1 cellular context compared by ENCODE assay signal in the genomic region with DNA sequence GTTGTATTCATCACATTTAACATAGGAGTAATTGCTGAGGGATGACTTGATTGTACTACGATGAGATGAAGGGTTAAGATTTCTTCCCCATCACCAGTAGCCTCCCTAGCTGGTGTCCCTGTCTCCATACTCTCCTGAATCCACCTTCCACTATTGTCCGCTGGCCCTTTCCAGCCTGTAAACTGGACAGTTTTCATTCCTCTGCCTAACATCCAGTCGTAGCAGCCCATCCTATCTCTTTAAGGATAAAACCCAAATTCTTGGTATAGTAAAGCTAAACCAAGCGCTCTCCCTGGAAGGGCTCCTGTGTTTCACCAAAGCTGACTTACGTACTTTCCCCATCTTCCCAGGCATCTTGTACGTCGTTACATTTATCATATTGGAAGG.
TF ChIP-seq lines count a peak whose summit lies in the region.

No MANE protein-coding gene starts in this region.

TF ChIP-seq in K562, 482 proteins besides CTCF, POLR2A, EP300 and RAD21 (continued from another document):
- TF ChIP-seq, protein P1, sequence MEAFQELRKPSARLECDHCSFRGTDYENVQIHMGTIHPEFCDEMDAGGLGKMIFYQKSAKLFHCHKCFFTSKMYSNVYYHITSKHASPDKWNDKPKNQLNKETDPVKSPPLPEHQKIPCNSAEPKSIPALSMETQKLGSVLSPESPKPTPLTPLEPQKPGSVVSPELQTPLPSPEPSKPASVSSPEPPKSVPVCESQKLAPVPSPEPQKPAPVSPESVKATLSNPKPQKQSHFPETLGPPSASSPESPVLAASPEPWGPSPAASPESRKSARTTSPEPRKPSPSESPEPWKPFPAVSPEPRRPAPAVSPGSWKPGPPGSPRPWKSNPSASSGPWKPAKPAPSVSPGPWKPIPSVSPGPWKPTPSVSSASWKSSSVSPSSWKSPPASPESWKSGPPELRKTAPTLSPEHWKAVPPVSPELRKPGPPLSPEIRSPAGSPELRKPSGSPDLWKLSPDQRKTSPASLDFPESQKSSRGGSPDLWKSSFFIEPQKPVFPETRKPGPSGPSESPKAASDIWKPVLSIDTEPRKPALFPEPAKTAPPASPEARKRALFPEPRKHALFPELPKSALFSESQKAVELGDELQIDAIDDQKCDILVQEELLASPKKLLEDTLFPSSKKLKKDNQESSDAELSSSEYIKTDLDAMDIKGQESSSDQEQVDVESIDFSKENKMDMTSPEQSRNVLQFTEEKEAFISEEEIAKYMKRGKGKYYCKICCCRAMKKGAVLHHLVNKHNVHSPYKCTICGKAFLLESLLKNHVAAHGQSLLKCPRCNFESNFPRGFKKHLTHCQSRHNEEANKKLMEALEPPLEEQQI (IDR thresholded peaks at IDR 0.05): no peak
- TF ChIP-seq BRF1 (IDR thresholded peaks at IDR 0.05; ENCODE audit: borderline replicate concordance, extremely low read depth, insufficient read length) (no peak), ZNF507 (tag; conservative IDR thresholded peaks at IDR 0.05) (no peak), TRIM25 (IDR thresholded peaks at IDR 0.05; ENCODE audit: borderline replicate concordance) (no peak)
- TF ChIP-seq, protein P2, sequence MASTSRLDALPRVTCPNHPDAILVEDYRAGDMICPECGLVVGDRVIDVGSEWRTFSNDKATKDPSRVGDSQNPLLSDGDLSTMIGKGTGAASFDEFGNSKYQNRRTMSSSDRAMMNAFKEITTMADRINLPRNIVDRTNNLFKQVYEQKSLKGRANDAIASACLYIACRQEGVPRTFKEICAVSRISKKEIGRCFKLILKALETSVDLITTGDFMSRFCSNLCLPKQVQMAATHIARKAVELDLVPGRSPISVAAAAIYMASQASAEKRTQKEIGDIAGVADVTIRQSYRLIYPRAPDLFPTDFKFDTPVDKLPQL (IDR thresholded peaks at IDR 0.05; ENCODE audit: extremely low read depth, insufficient read length): no peak
